23 cellular contexts compared by ENCODE assay signal in the genomic region with DNA sequence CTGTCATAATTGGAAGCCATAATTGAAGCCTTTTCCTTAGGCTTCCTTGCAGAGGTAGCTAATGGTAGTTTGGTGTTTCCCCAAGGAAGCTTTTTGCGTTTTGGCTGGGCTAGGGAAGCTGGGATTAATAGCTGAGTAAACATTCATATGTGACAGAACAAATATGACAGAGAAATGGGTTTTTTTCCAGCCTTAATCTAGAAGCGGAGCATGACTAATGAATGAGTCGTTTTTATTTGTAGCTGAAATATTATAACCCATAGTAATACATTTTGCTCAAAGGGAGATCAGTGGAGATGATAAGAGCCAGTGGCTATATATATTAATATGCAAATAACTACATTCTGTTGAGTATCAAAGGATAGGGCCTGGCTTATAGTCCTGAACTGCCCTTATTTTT. TPM values are rescaled to one million over a fixed set of nuclear protein-coding genes. Genes with fewer than 3 reads are reported as not detected.
DNase-seq lines count a peak whose midpoint lies in the region; ATAC-seq and TF ChIP-seq lines count a peak whose summit lies in the region.
"Had no signal": no experiment of that assay in that cellular context is flagged by ENCODE, and none has a peak within 500 bp of the region (broad histone marks: within the 10 kb centered on the region; RNA-seq: fewer than 3 reads in every experiment).

No MANE protein-coding gene starts in this region.

- TF ChIP-seq CTCF in VCaP (conservative IDR thresholded peaks at IDR 0.05): no peak
- TF ChIP-seq CTCF in fibroblast of the aortic adventitia (IDR thresholded peaks at IDR 0.05; ENCODE audit: insufficient read depth, low read length): no peak
- no peak for TF ChIP-seq CTCF in nephron progenitor cell (IDR thresholded peaks at IDR 0.05)

- no peaks in the 10 kb centered on the region for H3K9me3 Mint-ChIP-seq in activated naive CD4-positive, alpha-beta T cell treated with anti-CD3 and anti-CD28 coated beads, Interleukin-2, amount 50 U/mL, for 24 hours
- peaks cover 6% of the 10 kb centered on the region for H3K9me3 Mint-ChIP-seq in activated naive CD4-positive, alpha-beta T cell treated with anti-CD3 and anti-CD28 coated beads, Interleukin-2, amount 10 ng/mL, durations not matched to agents 7 days and 5 days
- peaks cover 30% of the 10 kb centered on the region for H3K9me3 Mint-ChIP-seq in nephron progenitor cell
- H3K9me3 Mint-ChIP-seq in activated T-helper 17 cell treated with anti-CD3 and anti-CD28 coated beads, Interleukin-2, amount 50 U/mL, for 72 hours: no peaks in the 10 kb centered on the region

- H3K4me3 ChIP-seq in fibroblast of the aortic adventitia (ENCODE audit: low read depth, low read length): no peak overlapping the region
- H3K4me3 ChIP-seq: lower lobe of right lung, psoas muscle, upper lobe of right lung had no signal

- H3K4me1 Mint-ChIP-seq in activated naive CD4-positive, alpha-beta T cell treated with anti-CD3 and anti-CD28 coated beads, Interleukin-2, amount 50 U/mL, for 24 hours: peaks cover 13% of the 10 kb centered on the region
- H3K4me1 Mint-ChIP-seq in activated naive CD4-positive, alpha-beta T cell treated with anti-CD3 and anti-CD28 coated beads, Interleukin-2, amount 10 ng/mL, durations not matched to agents 7 days and 5 days: peaks cover 15% of the 10 kb centered on the region
- peaks cover 10% of the 10 kb centered on the region for H3K4me1 Mint-ChIP-seq in nephron progenitor cell
- H3K4me1 Mint-ChIP-seq in activated T-helper 17 cell treated with anti-CD3 and anti-CD28 coated beads, Interleukin-2, amount 50 U/mL, for 72 hours: peaks cover 6% of the 10 kb centered on the region
- H3K4me1 Mint-ChIP-seq: naive B cell had no signal

- ATAC-seq in HG03196 (IDR thresholded peaks at IDR 0.05; ENCODE audit: unreplicated experiment): no peak
- no peak for ATAC-seq in activated T-helper 17 cell treated with anti-CD3 and anti-CD28 coated beads, Interleukin-2, amount 50 U/mL, for 72 hours (replicated peaks)
- ATAC-seq: lower lobe of right lung; psoas muscle; stimulated activated naive CD8-positive, alpha-beta T cell treated with anti-CD3 and anti-CD28 coated beads, Interleukin-15, Interleukin-2, amounts not matched to agents 100 U/mL and 50 U/mL, for 24 hours; T-helper 17 cell; upper lobe of right lung had no signal

- no peak for DNase-seq in activated naive CD4-positive, alpha-beta T cell treated with anti-CD3 and anti-CD28 coated beads, Interleukin-2, amount 10 ng/mL, durations not matched to agents 7 days and 5 days
- DNase-seq in fibroblast of the aortic adventitia (ENCODE audit: low read depth) (peak; percentile 65), nephron progenitor cell (no peak), DMS153 treated with DMSO at 0.1 percent for 48 hours (lab: John Stamatoyannopoulos, UW; ENCODE audit: unreplicated experiment) (no peak)
- DNase-seq: ACHN; activated naive CD4-positive, alpha-beta T cell treated with Interleukin-2 at 50 U/mL for 16 hours; CD4-positive, alpha-beta memory T cell; foreskin melanocyte; lower lobe of right lung; naive B cell; NCI-H1048; NCI-H2171 treated with DMSO at 0.1 percent for 48 hours; psoas muscle; SHP77; stimulated activated CD4-positive, alpha-beta T cell treated with anti-CD3 and anti-CD28 coated beads, Interleukin-15, amount 100 ng/mL, for 24 hours; stimulated activated naive CD8-positive, alpha-beta T cell treated with anti-CD3 and anti-CD28 coated beads, Interleukin-15, Interleukin-2, amounts not matched to agents 100 U/mL and 50 U/mL, for 24 hours; T-helper 17 cell; upper lobe of right lung had no signal

- peak overlapping the region; percentile 30 for H3K27ac ChIP-seq in VCaP
- H3K27ac ChIP-seq: lower lobe of right lung, psoas muscle, upper lobe of right lung had no signal

- H3K27ac Mint-ChIP-seq in activated naive CD4-positive, alpha-beta T cell treated with anti-CD3 and anti-CD28 coated beads, Interleukin-2, amount 50 U/mL, for 24 hours: peak overlapping the region; percentile 41
- no peak overlapping the region for H3K27ac Mint-ChIP-seq in activated naive CD4-positive, alpha-beta T cell treated with anti-CD3 and anti-CD28 coated beads, Interleukin-2, amount 10 ng/mL, durations not matched to agents 7 days and 5 days
- no peak overlapping the region for H3K27ac Mint-ChIP-seq in nephron progenitor cell
- no peak overlapping the region for H3K27ac Mint-ChIP-seq in activated T-helper 17 cell treated with anti-CD3 and anti-CD28 coated beads, Interleukin-2, amount 50 U/mL, for 72 hours
- H3K27ac Mint-ChIP-seq: IgD-negative memory B cell, naive B cell, T-helper 17 cell had no signal

- no peak overlapping the region for H3K4me3 Mint-ChIP-seq in activated naive CD4-positive, alpha-beta T cell treated with anti-CD3 and anti-CD28 coated beads, Interleukin-2, amount 50 U/mL, for 24 hours
- no peak overlapping the region for H3K4me3 Mint-ChIP-seq in activated naive CD4-positive, alpha-beta T cell treated with anti-CD3 and anti-CD28 coated beads, Interleukin-2, amount 10 ng/mL, durations not matched to agents 7 days and 5 days
- no peak overlapping the region for H3K4me3 Mint-ChIP-seq in nephron progenitor cell
- no peak overlapping the region for H3K4me3 Mint-ChIP-seq in activated T-helper 17 cell treated with anti-CD3 and anti-CD28 coated beads, Interleukin-2, amount 50 U/mL, for 72 hours
- H3K4me3 Mint-ChIP-seq: CD4-positive, alpha-beta memory T cell; IgD-negative memory B cell; naive B cell; T-helper 17 cell had no signal

- peaks cover 55% of the 10 kb centered on the region for H3K36me3 Mint-ChIP-seq in activated naive CD4-positive, alpha-beta T cell treated with anti-CD3 and anti-CD28 coated beads, Interleukin-2, amount 50 U/mL, for 24 hours
- peaks cover 70% of the 10 kb centered on the region for H3K36me3 Mint-ChIP-seq in activated naive CD4-positive, alpha-beta T cell treated with anti-CD3 and anti-CD28 coated beads, Interleukin-2, amount 10 ng/mL, durations not matched to agents 7 days and 5 days
- H3K36me3 Mint-ChIP-seq in nephron progenitor cell (ENCODE audit: low read depth): peaks cover 91% of the 10 kb centered on the region
- peaks cover 100% of the 10 kb centered on the region for H3K36me3 Mint-ChIP-seq in activated T-helper 17 cell treated with anti-CD3 and anti-CD28 coated beads, Interleukin-2, amount 50 U/mL, for 72 hours (ENCODE audit: low read depth)

- CTCF ChIA-PET in activated naive CD4-positive, alpha-beta T cell treated with anti-CD3 and anti-CD28 coated beads, Interleukin-2, amount 10 ng/mL, durations not matched to agents 7 days and 5 days (lab: Charles Lee): no interaction called here

- H3K27me3 Mint-ChIP-seq in activated naive CD4-positive, alpha-beta T cell treated with anti-CD3 and anti-CD28 coated beads, Interleukin-2, amount 50 U/mL, for 24 hours: no peaks in the 10 kb centered on the region
- no peaks in the 10 kb centered on the region for H3K27me3 Mint-ChIP-seq in activated naive CD4-positive, alpha-beta T cell treated with anti-CD3 and anti-CD28 coated beads, Interleukin-2, amount 10 ng/mL, durations not matched to agents 7 days and 5 days
- H3K27me3 Mint-ChIP-seq in nephron progenitor cell (ENCODE audit: low read depth, poor library complexity): peaks cover 3% of the 10 kb centered on the region
- no peaks in the 10 kb centered on the region for H3K27me3 Mint-ChIP-seq in activated T-helper 17 cell treated with anti-CD3 and anti-CD28 coated beads, Interleukin-2, amount 50 U/mL, for 72 hours
- H3K27me3 Mint-ChIP-seq: CD4-positive, alpha-beta memory T cell; IgD-negative memory B cell; naive B cell; T-helper 17 cell had no signal

RNA-seq across cellular contexts. Expression of a gene that starts 17.1 kb away (rescaled TPM):
- 35.4 and 108 TPM in 2 replicates for total RNA-seq in fibroblast of the aortic adventitia (ENCODE audit: low replicate concordance)
- total RNA-seq in activated T-helper 17 cell treated with anti-CD3 and anti-CD28 coated beads, Interleukin-2, amount 50 U/mL, for 72 hours: 10 to 100 TPM; 28.2 to 42.6 TPM

RNA-seq across cellular contexts. Expression of a gene that starts 17.2 kb away (rescaled TPM):
- total RNA-seq in fibroblast of the aortic adventitia (ENCODE audit: low replicate concordance): 5.7 and 7.3 TPM in 2 replicates
- 1 to 10 TPM; 2.4 to 3.3 TPM for total RNA-seq in activated T-helper 17 cell treated with anti-CD3 and anti-CD28 coated beads, Interleukin-2, amount 50 U/mL, for 72 hours

RNA-seq across cellular contexts. Expression of a gene that starts 57.0 kb away (rescaled TPM):
- total RNA-seq in fibroblast of the aortic adventitia (ENCODE audit: low replicate concordance): 12.7 and 20.2 TPM in 2 replicates
- 1 to 10 TPM; 6.9 to 8.9 TPM for total RNA-seq in activated T-helper 17 cell treated with anti-CD3 and anti-CD28 coated beads, Interleukin-2, amount 50 U/mL, for 72 hours
